ENCODE assay signal across 15 cellular contexts in genomic region chr2:222523783-222524544, GRCh38.
DNase-seq lines count a peak whose midpoint lies in the region; ATAC-seq lines count a peak whose summit lies in the region.
"Had no signal": no experiment of that assay in that cellular context is flagged by ENCODE, and none has a peak within 500 bp of the region (broad histone marks: within the 10 kb centered on the region; RNA-seq: fewer than 3 reads in every experiment).

No MANE protein-coding gene starts in this region.

- no peak overlapping the region for H3K27ac Mint-ChIP-seq in activated naive CD4-positive, alpha-beta T cell treated with anti-CD3 and anti-CD28 coated beads for 36 hours

- no peaks in the 10 kb centered on the region for H3K4me1 Mint-ChIP-seq in activated naive CD4-positive, alpha-beta T cell treated with anti-CD3 and anti-CD28 coated beads for 36 hours (ENCODE audit: low read depth)

- H3K4me3 Mint-ChIP-seq in activated naive CD4-positive, alpha-beta T cell treated with anti-CD3 and anti-CD28 coated beads for 36 hours, result no peak overlapping the region

- intact Hi-C loops in activated naive CD4-positive, alpha-beta T cell treated with anti-CD3 and anti-CD28 coated beads for 36 hours (cut with micrococcal nuclease), result no loop called here

- H3K9me3 Mint-ChIP-seq in activated naive CD4-positive, alpha-beta T cell treated with anti-CD3 and anti-CD28 coated beads for 36 hours, result peaks cover 2% of the 10 kb centered on the region

- ATAC-seq in GM18517 (IDR thresholded peaks at IDR 0.05; ENCODE audit: unreplicated experiment), result peak; percentile 57
- peak; percentile 47 for ATAC-seq in GM21526 (IDR thresholded peaks at IDR 0.05; ENCODE audit: low FRiP score, unreplicated experiment)
- ATAC-seq in HG03060 (IDR thresholded peaks at IDR 0.05; ENCODE audit: low read depth, unreplicated experiment), result peak; percentile 40

- CTCF ChIA-PET in activated naive CD4-positive, alpha-beta T cell treated with anti-CD3 and anti-CD28 coated beads for 36 hours (lab: Charles Lee), result interaction anchor here (1.0 kb wide), 1 partner anchor 38 kb away, joined by 3 read pairs; no protein-coding TSS in a partner anchor

- peaks cover 2% of the 10 kb centered on the region for H3K27me3 Mint-ChIP-seq in activated naive CD4-positive, alpha-beta T cell treated with anti-CD3 and anti-CD28 coated beads for 36 hours (ENCODE audit: low read depth)

- DNase-seq in SW480 (ENCODE audit: low spot score) (peak; percentile 7), SHP77 treated with DMSO at 0.1 percent for 48 hours (lab: John Stamatoyannopoulos, UW) (no peak), caudate nucleus (lab: John Stamatoyannopoulos, UW) (no peak)
- no peak for DNase-seq in activated naive CD4-positive, alpha-beta T cell treated with anti-CD3 and anti-CD28 coated beads for 36 hours
- DNase-seq in stimulated activated CD4-positive, alpha-beta T cell treated with anti-CD3 and anti-CD28 coated beads, Interleukin-12 subunit alpha, Interleukin-12 subunit beta, amount 100 ng/mL, for 4 hours, result no peak
- DNase-seq: activated CD4-positive, alpha-beta T cell treated with anti-CD3 and anti-CD28 coated beads for 4 hours; activated gamma-delta T cell; NCI-H2081 treated with DMSO at 0.1 percent for 48 hours; SW 1271; uterus had no signal

- peaks cover 3% of the 10 kb centered on the region for H3K36me3 Mint-ChIP-seq in activated naive CD4-positive, alpha-beta T cell treated with anti-CD3 and anti-CD28 coated beads for 36 hours (ENCODE audit: low read depth)

- H3K27ac ChIP-seq in caudate nucleus (ENCODE audit: low read depth, low read length), result no peak overlapping the region
- H3K27ac ChIP-seq: hepatocyte, neutrophil, uterus had no signal
